Comparison of ENCODE assay signal across 7 cellular contexts in genomic region chr9:132214027-132214622, GRCh38. TPM values are rescaled to one million over a fixed set of nuclear protein-coding genes. Genes with fewer than 3 reads are reported as not detected.
A peak's percentile ranks its signal among the peaks of the same experiment; 100 is the strongest.
DNase-seq lines count a peak whose midpoint lies in the region; ATAC-seq and TF ChIP-seq lines count a peak whose summit lies in the region.

No MANE protein-coding gene starts in this region.

- H3K36me3 ChIP-seq in cardiac muscle cell (no peaks in the 10 kb centered on the region), OCI-LY7 (ENCODE audit: insufficient read depth, low read length) (no peaks in the 10 kb centered on the region)

- no peaks in the 10 kb centered on the region for H4K20me1 ChIP-seq in OCI-LY7 (ENCODE audit: insufficient read depth, low read length)

- no peaks in the 10 kb centered on the region for H3K27me3 ChIP-seq in cardiac muscle cell

- intact Hi-C loops in OCI-LY7 (cut with micrococcal nuclease; ENCODE audit: unreplicated experiment), result no loop called here

- H2AFZ ChIP-seq in OCI-LY7 (ENCODE audit: low read length), result no peak overlapping the region

- no peaks in the 10 kb centered on the region for H3K79me2 ChIP-seq in OCI-LY7 (ENCODE audit: insufficient read depth, low read depth, low read length)

- no peaks in the 10 kb centered on the region for H3K9me3 ChIP-seq in cardiac muscle cell (ENCODE audit: low read depth)
- H3K9me3 ChIP-seq in OCI-LY7 (ENCODE audit: low read length), result no peaks in the 10 kb centered on the region

- POLR2A ChIA-PET in OCI-LY7 (lab: Charles Lee), result no interaction called here

- no peak overlapping the region for H3K4me2 ChIP-seq in OCI-LY7 (ENCODE audit: low read length)

- CTCF ChIA-PET in OCI-LY7 (lab: Charles Lee; ENCODE audit: unreplicated experiment), result no interaction called here

- H3K9me2 ChIP-seq in OCI-LY7 (ENCODE audit: insufficient read depth, low read length), result no peaks in the 10 kb centered on the region

- H3K27ac ChIP-seq in cardiac muscle cell (peak overlapping the region; percentile 49), OCI-LY7 (ENCODE audit: low read depth, low read length, poor library complexity, severe bottlenecking) (no peak overlapping the region)

- H3K4me1 ChIP-seq in cardiac muscle cell (ENCODE audit: low read depth) (no peaks in the 10 kb centered on the region), OCI-LY7 (ENCODE audit: insufficient read depth, low read length, poor library complexity, severe bottlenecking) (no peaks in the 10 kb centered on the region)

- TF ChIP-seq CTCF in cardiac muscle cell (IDR thresholded peaks at IDR 0.05; ENCODE audit: low read depth, low read length) (peak; percentile 15), OCI-LY7 (conservative IDR thresholded peaks at IDR 0.05; ENCODE audit: low read length) (no peak)

- ATAC-seq in SK-N-SH treated with all-trans-retinoic acid at 6 μM for 48 hours (peak; percentile 97), HG03520 (IDR thresholded peaks at IDR 0.05; ENCODE audit: unreplicated experiment) (no peak), GM21576 (IDR thresholded peaks at IDR 0.05; ENCODE audit: unreplicated experiment) (no peak)

- BruUV-seq in OCI-LY7 (replicated peaks; lab: Mats Ljungman, UMichigan), result no TSS peak

- H3K4me3 ChIP-seq in cardiac muscle cell (no peak overlapping the region), OCI-LY7 (ENCODE audit: low read depth, low read length, poor library complexity, severe bottlenecking) (no peak overlapping the region)

- DNase-seq in HS-27A (ENCODE audit: low read depth) (peak; percentile 40), cardiac muscle cell (ENCODE audit: low read depth in 1 of 2, low spot score in 1 of 2) (peak; percentile 57 to 93), putamen (ENCODE audit: low spot score) (peak; percentile 80), OCI-LY7 (ENCODE audit: low spot score) (no peak)

TF ChIP-seq in SK-N-SH treated with all-trans-retinoic acid at 6 μM for 48 hours, 23 proteins besides CTCF, POLR2A, EP300 and RAD21:
- TF ChIP-seq PATZ1 (CRISPR knock-in tag; IDR thresholded peaks at IDR 0.05; ENCODE audit: borderline replicate concordance), result peak; percentile 63; the same call in 1 of the 2 replicates
- no peak for TF ChIP-seq ESRRG (CRISPR knock-in tag; IDR thresholded peaks at IDR 0.05)
- TF ChIP-seq TCF4 (CRISPR knock-in tag; IDR thresholded peaks at IDR 0.05; ENCODE audit: borderline replicate concordance), result no peak
- TF ChIP-seq GLIS3 (CRISPR knock-in tag; IDR thresholded peaks at IDR 0.05), result no peak
- TF ChIP-seq SNAI2 (CRISPR knock-in tag; IDR thresholded peaks at IDR 0.05), result peak; percentile 66; the same call in 1 of the 2 replicates
- TF ChIP-seq RARB (CRISPR knock-in tag; IDR thresholded peaks at IDR 0.05), result no peak
- TF ChIP-seq ZFP30 (CRISPR knock-in tag; IDR thresholded peaks at IDR 0.05), result no peak
- no peak for TF ChIP-seq ZNF70 (CRISPR knock-in tag; IDR thresholded peaks at IDR 0.05)
- TF ChIP-seq CREB5 (CRISPR knock-in tag; IDR thresholded peaks at IDR 0.05; ENCODE audit: low read depth), result peak; percentile 54; the same call in 1 of the 2 replicates
- TF ChIP-seq ARNTL (CRISPR knock-in tag; IDR thresholded peaks at IDR 0.05; ENCODE audit: borderline replicate concordance, low read depth), result no peak
- TF ChIP-seq TOX (CRISPR knock-in tag; IDR thresholded peaks at IDR 0.05; ENCODE audit: borderline replicate concordance), result no peak
- no peak for TF ChIP-seq CSRNP3 (CRISPR knock-in tag; IDR thresholded peaks at IDR 0.05)
- no peak for TF ChIP-seq OSR1 (CRISPR knock-in tag; IDR thresholded peaks at IDR 0.05)
- no peak for TF ChIP-seq PPARA (CRISPR knock-in tag; IDR thresholded peaks at IDR 0.05; ENCODE audit: borderline replicate concordance)
- no peak for TF ChIP-seq ZNF565 (CRISPR knock-in tag; conservative IDR thresholded peaks at IDR 0.05; ENCODE audit: low read depth)
- TF ChIP-seq TSHZ2 (CRISPR knock-in tag; IDR thresholded peaks at IDR 0.05), result no peak
- TF ChIP-seq ISL1 (CRISPR knock-in tag; IDR thresholded peaks at IDR 0.05), result peak; percentile 24; the same call in 1 of the 2 replicates
- no peak for TF ChIP-seq ZFP3 (CRISPR knock-in tag; IDR thresholded peaks at IDR 0.05)

RNA-seq across cellular contexts. Expression of gene NTNG2, which starts 52.3 kb away (rescaled TPM):
- total RNA-seq in cardiac muscle cell (3.1 and 3.5 TPM in 2 replicates), OCI-LY7 (2022) (1.9 and 3.2 TPM in 2 replicates)
- polyA plus RNA-seq in cardiac muscle cell, result 1.7 and 2.5 TPM in 2 replicates
- total RNA-seq in OCI-LY7 (2014; rRNA removed; shearing (Covaris generic)), result 5.4 and 7.5 TPM in 2 replicates
